ENCODE assay signal across 8 cellular contexts in the genomic region with DNA sequence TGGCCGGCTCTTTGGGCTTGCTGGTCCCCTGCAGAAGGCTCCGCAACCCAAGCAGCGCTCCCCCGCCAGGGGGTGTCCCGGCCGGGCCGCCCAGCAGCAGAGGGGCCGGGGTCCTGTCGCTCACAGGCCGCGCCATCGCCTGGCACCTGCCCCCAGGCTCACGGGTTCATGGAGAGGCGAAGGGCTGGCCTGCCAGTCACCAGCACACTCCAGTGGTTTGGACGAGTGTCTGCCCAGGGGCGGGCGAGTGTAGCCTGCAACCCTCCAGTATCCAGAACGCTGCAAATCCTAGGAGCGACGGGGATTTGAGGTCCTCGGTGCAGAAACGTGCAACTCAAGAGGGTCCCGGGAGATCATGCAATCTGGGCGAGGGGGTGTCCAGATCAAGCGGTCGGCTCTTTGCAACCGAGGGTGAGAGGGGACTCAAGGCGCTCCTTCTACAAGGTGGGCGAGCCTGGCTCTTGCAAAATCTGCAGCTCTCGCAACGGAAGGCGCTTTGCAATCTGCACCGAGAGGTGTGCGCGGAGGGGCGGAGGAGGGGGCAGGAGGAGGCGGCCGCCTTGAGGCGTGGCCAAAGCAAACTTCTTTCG. TPM values are rescaled to one million over a fixed set of nuclear protein-coding genes. Genes with fewer than 3 reads are reported as not detected.
A peak's percentile ranks its signal among the peaks of the same experiment; 100 is the strongest.
DNase-seq lines count a peak whose midpoint lies in the region; ATAC-seq and TF ChIP-seq lines count a peak whose summit lies in the region.

A gene with protein sequence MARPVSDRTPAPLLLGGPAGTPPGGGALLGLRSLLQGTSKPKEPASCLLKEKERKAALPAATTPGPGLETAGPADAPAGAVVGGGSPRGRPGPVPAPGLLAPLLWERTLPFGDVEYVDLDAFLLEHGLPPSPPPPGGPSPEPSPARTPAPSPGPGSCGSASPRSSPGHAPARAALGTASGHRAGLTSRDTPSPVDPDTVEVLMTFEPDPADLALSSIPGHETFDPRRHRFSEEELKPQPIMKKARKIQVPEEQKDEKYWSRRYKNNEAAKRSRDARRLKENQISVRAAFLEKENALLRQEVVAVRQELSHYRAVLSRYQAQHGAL (minus strand): TSS at position 521 of the 590 bp plus-strand sequence. CDS start 385 bp downstream, at position 136.

- peak; percentile 5 for ATAC-seq in activated CD8-positive, alpha-beta T cell treated with anti-CD3 and anti-CD28 coated beads, Interleukin-2, amount 10 ng/mL, durations not matched to agents 7 days and 5 days
- ATAC-seq in left cardiac atrium (peak in 1 of 2 donors; percentile 2), sciatic nerve (peak; percentile 3)

- peak within 1 kb of the TSS; percentile 97 for H3K4me3 Mint-ChIP-seq in activated CD8-positive, alpha-beta T cell treated with anti-CD3 and anti-CD28 coated beads, Interleukin-2, amount 10 ng/mL, durations not matched to agents 7 days and 5 days

- no peak; the same call in 1 of the 2 replicates for TF ChIP-seq RAD21 in Ishikawa (IDR thresholded peaks at IDR 0.05; ENCODE audit: low read depth)

- intact Hi-C loops in left cardiac atrium (cut with DNase I) (no loop called here), sciatic nerve (cut with DNase I) (no loop called here)

- in situ Hi-C loops in KBM-7 (cut with MboI; ENCODE audit: low pct_unique_long_range_greater_than_20kb, low sequenced_read_pairs) = no loop called here

- TF ChIP-seq EP300 in Ishikawa (IDR thresholded peaks at IDR 0.05; ENCODE audit: borderline replicate concordance) = no peak

- peaks cover 6% of the 10 kb centered on the region for H3K36me3 Mint-ChIP-seq in activated CD8-positive, alpha-beta T cell treated with anti-CD3 and anti-CD28 coated beads, Interleukin-2, amount 10 ng/mL, durations not matched to agents 7 days and 5 days (ENCODE audit: low read depth)

- no peaks in the 10 kb centered on the region for H3K9me3 Mint-ChIP-seq in activated CD8-positive, alpha-beta T cell treated with anti-CD3 and anti-CD28 coated beads, Interleukin-2, amount 10 ng/mL, durations not matched to agents 7 days and 5 days (ENCODE audit: insufficient read depth)

- no peaks in the 10 kb centered on the region for H3K27me3 Mint-ChIP-seq in activated CD8-positive, alpha-beta T cell treated with anti-CD3 and anti-CD28 coated beads, Interleukin-2, amount 10 ng/mL, durations not matched to agents 7 days and 5 days (ENCODE audit: low read depth)

- CTCF ChIA-PET in activated CD8-positive, alpha-beta T cell treated with anti-CD3 and anti-CD28 coated beads, Interleukin-2, amount 10 ng/mL, durations not matched to agents 7 days and 5 days (lab: Charles Lee) = interaction anchor here (0.9 to 1.5 kb wide), 4 partner anchors 13 to 357 kb away, joined by 3 to 4 read pairs (median 3); a partner anchor contains a TSS

- H3K27ac Mint-ChIP-seq in activated CD8-positive, alpha-beta T cell treated with anti-CD3 and anti-CD28 coated beads, Interleukin-2, amount 10 ng/mL, durations not matched to agents 7 days and 5 days = peak within 1 kb of the TSS; percentile 96

- POLR2A ChIA-PET in activated CD8-positive, alpha-beta T cell treated with anti-CD3 and anti-CD28 coated beads, Interleukin-2, amount 10 ng/mL, durations not matched to agents 7 days and 5 days (lab: Charles Lee) = interaction anchor here (1.3 to 2.3 kb wide), 4 partner anchors 8 to 18 kb away, joined by 5 to 9 read pairs (median 6); a partner anchor contains a TSS

- DNase-seq in NCI-H1105 treated with DMSO at 0.1 percent for 48 hours (lab: John Stamatoyannopoulos, UW) (peak; percentile 19), NCI-H1105 (lab: John Stamatoyannopoulos, UW) (no peak), left cardiac atrium (peak; percentile 53), sciatic nerve (ENCODE audit: low spot score) (peak; percentile 83), UCSD-AML1 (lab: John Stamatoyannopoulos, UW; ENCODE audit: unreplicated experiment) (no peak), KBM-7 (no peak)
- no peak for DNase-seq in activated CD8-positive, alpha-beta T cell treated with anti-CD3 and anti-CD28 coated beads, Interleukin-2, amount 10 ng/mL, durations not matched to agents 7 days and 5 days

- H3K4me1 Mint-ChIP-seq in activated CD8-positive, alpha-beta T cell treated with anti-CD3 and anti-CD28 coated beads, Interleukin-2, amount 10 ng/mL, durations not matched to agents 7 days and 5 days (ENCODE audit: low read depth) = peaks cover 52% of the 10 kb centered on the region

TF ChIP-seq in Ishikawa, 13 proteins besides CTCF, POLR2A, EP300 and RAD21:
- TF ChIP-seq ZBTB7A (IDR thresholded peaks at IDR 0.05; ENCODE audit: low read depth) (peak; percentile 22), CREB1 (IDR thresholded peaks at IDR 0.05; ENCODE audit: low read depth) (no peak), TCF12 (IDR thresholded peaks at IDR 0.05; ENCODE audit: low read depth) (no peak), CEBPB (IDR thresholded peaks at IDR 0.05) (peak; percentile 66; the same call in 1 of the 2 replicates), YY1 (IDR thresholded peaks at IDR 0.05; ENCODE audit: low read depth) (no peak), EGR1 (IDR thresholded peaks at IDR 0.05) (no peak), TEAD4 (IDR thresholded peaks at IDR 0.05) (no peak), TAF1 (IDR thresholded peaks at IDR 0.05; ENCODE audit: low read depth) (no peak)
- TF ChIP-seq, protein P1, sequence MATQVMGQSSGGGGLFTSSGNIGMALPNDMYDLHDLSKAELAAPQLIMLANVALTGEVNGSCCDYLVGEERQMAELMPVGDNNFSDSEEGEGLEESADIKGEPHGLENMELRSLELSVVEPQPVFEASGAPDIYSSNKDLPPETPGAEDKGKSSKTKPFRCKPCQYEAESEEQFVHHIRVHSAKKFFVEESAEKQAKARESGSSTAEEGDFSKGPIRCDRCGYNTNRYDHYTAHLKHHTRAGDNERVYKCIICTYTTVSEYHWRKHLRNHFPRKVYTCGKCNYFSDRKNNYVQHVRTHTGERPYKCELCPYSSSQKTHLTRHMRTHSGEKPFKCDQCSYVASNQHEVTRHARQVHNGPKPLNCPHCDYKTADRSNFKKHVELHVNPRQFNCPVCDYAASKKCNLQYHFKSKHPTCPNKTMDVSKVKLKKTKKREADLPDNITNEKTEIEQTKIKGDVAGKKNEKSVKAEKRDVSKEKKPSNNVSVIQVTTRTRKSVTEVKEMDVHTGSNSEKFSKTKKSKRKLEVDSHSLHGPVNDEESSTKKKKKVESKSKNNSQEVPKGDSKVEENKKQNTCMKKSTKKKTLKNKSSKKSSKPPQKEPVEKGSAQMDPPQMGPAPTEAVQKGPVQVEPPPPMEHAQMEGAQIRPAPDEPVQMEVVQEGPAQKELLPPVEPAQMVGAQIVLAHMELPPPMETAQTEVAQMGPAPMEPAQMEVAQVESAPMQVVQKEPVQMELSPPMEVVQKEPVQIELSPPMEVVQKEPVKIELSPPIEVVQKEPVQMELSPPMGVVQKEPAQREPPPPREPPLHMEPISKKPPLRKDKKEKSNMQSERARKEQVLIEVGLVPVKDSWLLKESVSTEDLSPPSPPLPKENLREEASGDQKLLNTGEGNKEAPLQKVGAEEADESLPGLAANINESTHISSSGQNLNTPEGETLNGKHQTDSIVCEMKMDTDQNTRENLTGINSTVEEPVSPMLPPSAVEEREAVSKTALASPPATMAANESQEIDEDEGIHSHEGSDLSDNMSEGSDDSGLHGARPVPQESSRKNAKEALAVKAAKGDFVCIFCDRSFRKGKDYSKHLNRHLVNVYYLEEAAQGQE (IDR thresholded peaks at IDR 0.05; ENCODE audit: low read depth) = no peak
- TF ChIP-seq, protein P2, sequence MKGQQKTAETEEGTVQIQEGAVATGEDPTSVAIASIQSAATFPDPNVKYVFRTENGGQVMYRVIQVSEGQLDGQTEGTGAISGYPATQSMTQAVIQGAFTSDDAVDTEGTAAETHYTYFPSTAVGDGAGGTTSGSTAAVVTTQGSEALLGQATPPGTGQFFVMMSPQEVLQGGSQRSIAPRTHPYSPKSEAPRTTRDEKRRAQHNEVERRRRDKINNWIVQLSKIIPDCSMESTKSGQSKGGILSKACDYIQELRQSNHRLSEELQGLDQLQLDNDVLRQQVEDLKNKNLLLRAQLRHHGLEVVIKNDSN (IDR thresholded peaks at IDR 0.05) = no peak

RNA-seq across cellular contexts. Expression of the gene that starts here (rescaled TPM):
- 10 to 100 TPM; 17.3 to 18.3 TPM for total RNA-seq in activated CD8-positive, alpha-beta T cell treated with anti-CD3 and anti-CD28 coated beads, Interleukin-2, amount 10 ng/mL, durations not matched to agents 7 days and 5 days
- 10 to 100 TPM in 1 of 2 donors, 1 to 10 TPM in 1; 2.0 to 15.1 TPM for total RNA-seq in left cardiac atrium
- 13.7 TPM for total RNA-seq in sciatic nerve

Comparison
In these comparisons a context has a peak if more than half of its experiments do, and no peak if none do; other contexts are left out.
1. DNase-seq: peak in NCI-H1105 treated with DMSO at 0.1 percent for 48 hours (single experiment), left cardiac atrium (single experiment) and sciatic nerve (single experiment); none in NCI-H1105 (single experiment), activated CD8-positive, alpha-beta T cell treated with anti-CD3 and anti-CD28 coated beads, Interleukin-2, amount 10 ng/mL, durations not matched to agents 7 days and 5 days (single experiment), UCSD-AML1 (single experiment) and KBM-7 (single experiment).